17 cellular contexts compared by ENCODE assay signal in the genomic region with DNA sequence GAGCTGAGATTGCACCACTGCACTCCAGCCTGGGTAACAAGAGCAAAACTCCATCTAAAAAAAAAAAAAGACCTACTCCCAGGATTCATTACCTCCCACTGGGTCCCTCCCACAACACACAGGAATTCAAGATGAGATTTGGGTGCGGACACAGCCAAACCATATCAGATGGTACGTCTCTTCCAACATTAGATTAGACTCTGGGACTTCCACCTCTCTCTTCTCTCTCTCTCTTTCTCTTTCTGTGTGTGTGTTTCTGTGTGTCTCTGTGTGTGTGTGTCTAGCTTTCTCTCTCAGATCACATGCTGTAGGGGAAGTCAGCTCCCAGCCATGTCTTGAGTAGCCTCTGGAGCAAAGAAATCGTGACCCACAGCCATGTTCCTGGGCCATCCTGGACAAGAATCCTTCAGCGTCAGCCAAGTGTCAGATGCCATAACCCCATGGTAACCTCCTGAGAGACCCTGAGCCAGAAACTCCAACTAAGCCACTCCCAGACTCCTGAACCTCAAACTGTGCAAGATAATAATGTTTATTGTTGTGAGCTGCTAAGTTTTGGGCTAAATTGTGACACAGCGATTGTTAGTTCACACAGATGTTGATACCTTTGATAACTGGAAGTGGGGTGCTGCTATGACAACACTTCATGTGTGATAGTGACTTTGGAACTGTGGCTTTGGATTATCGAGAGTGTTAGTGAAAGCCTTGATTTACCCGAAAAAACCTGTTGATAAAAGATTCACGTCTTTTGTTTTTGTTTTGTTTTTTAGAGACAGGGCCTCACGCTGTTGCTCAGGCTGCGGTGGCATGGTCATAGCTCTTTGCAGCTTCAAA. TPM values are rescaled to one million over a fixed set of nuclear protein-coding genes. Genes with fewer than 3 reads are reported as not detected.
DNase-seq lines count a peak whose midpoint lies in the region; ATAC-seq and TF ChIP-seq lines count a peak whose summit lies in the region.
"Had no signal": no experiment of that assay in that cellular context is flagged by ENCODE, and none has a peak within 500 bp of the region (broad histone marks: within the 10 kb centered on the region; RNA-seq: fewer than 3 reads in every experiment).

No MANE protein-coding gene starts in this region.

- DNase-seq in OCI-M1 (lab: John Stamatoyannopoulos, UW) (peak; percentile 39), SK-N-MC (ENCODE audit: low read depth, low spot score) (no peak), type B pancreatic cell (ENCODE audit: extremely low spot score, unreplicated experiment) (no peak), anterior cingulate cortex (lab: John Stamatoyannopoulos, UW) (no peak), upper lobe of left lung (no peak)
- DNase-seq: ACHN, DMS79 treated with DMSO at 0.1 percent for 48 hours, KBM-7, MV-4-11, NCI-H1694 treated with DMSO at 0.1 percent for 48 hours, NCI-H2107, NCI-H2227 treated with DMSO at 0.1 percent for 48 hours, NCI-H510A treated with DMSO at 0.1 percent for 48 hours, NCI-H82, SJCRH30 had no signal

- no peak overlapping the region for H3K9ac ChIP-seq in SK-N-MC (ENCODE audit: insufficient read length)

- peak overlapping the region; percentile 19; the same call in 1 of the 2 replicates for H3K27ac ChIP-seq in SK-N-MC
- H3K27ac ChIP-seq in upper lobe of left lung: no peak overlapping the region
- H3K27ac ChIP-seq: SJCRH30 had no signal

- TF ChIP-seq POLR2A in upper lobe of left lung (IDR thresholded peaks at IDR 0.05): no peak

- H3K4me3 Mint-ChIP-seq in nephron: peak overlapping the region in 1 of 3 experiments; percentile 46
- peak overlapping the region; percentile 20 for H3K4me3 Mint-ChIP-seq in type B pancreatic cell

- H3K9me3 ChIP-seq in SK-N-MC (ENCODE audit: low read depth, low read length): no peaks in the 10 kb centered on the region
- no peaks in the 10 kb centered on the region for H3K9me3 ChIP-seq in upper lobe of left lung
- H3K9me3 ChIP-seq: SJCRH30 had no signal

- H3K36me3 ChIP-seq in SK-N-MC (ENCODE audit: insufficient read depth, low read length) (no peaks in the 10 kb centered on the region), upper lobe of left lung (no peaks in the 10 kb centered on the region)
- H3K36me3 ChIP-seq: SJCRH30 had no signal

- no peaks in the 10 kb centered on the region for H3K27me3 ChIP-seq in upper lobe of left lung
- H3K27me3 ChIP-seq: SJCRH30 had no signal

- WGBS in upper lobe of left lung, 2 donors: 80 to 82% methylated on average over 10 of the region's 10 CpGs

- H3K27me3 Mint-ChIP-seq in nephron (ENCODE audit: low read depth) (no peaks in the 10 kb centered on the region), type B pancreatic cell (peaks cover 17% of the 10 kb centered on the region)

- H3K4me1 ChIP-seq in upper lobe of left lung: peaks cover 0 to 8% (median 4%) of the 10 kb centered on the region in 4 donors
- H3K4me1 ChIP-seq: SJCRH30 had no signal

- no peaks in the 10 kb centered on the region for H3K9me3 Mint-ChIP-seq in nephron
- H3K9me3 Mint-ChIP-seq in type B pancreatic cell: no peaks in the 10 kb centered on the region

- TF ChIP-seq EP300 in upper lobe of left lung (IDR thresholded peaks at IDR 0.05): no peak

- ATAC-seq in upper lobe of left lung (ENCODE audit: low FRiP score in 2 of 2) (no peak), HG03571 (IDR thresholded peaks at IDR 0.05; ENCODE audit: unreplicated experiment) (no peak)

- H3K27ac Mint-ChIP-seq in nephron: peak overlapping the region; percentile 88 to 95 (median 94)
- H3K27ac Mint-ChIP-seq in type B pancreatic cell: peak overlapping the region; percentile 42

- H3K4me1 Mint-ChIP-seq in nephron: peaks cover 45% of the 10 kb centered on the region
- peaks cover 27% of the 10 kb centered on the region for H3K4me1 Mint-ChIP-seq in type B pancreatic cell (ENCODE audit: unreplicated experiment)

- TF ChIP-seq CTCF in nephron (IDR thresholded peaks at IDR 0.05; ENCODE audit: unreplicated experiment in 3 of 3): no peak
- no peak for TF ChIP-seq CTCF in type B pancreatic cell (conservative IDR thresholded peaks at IDR 0.05)
- no peak for TF ChIP-seq CTCF in upper lobe of left lung (IDR thresholded peaks at IDR 0.05)

- H3K4me3 ChIP-seq in SK-N-MC (no peak overlapping the region), upper lobe of left lung (no peak overlapping the region)
- H3K4me3 ChIP-seq: SJCRH30 had no signal

- no peaks in the 10 kb centered on the region for H3K36me3 Mint-ChIP-seq in nephron (ENCODE audit: low read depth)
- H3K36me3 Mint-ChIP-seq in type B pancreatic cell: no peaks in the 10 kb centered on the region

RNA-seq across cellular contexts. Expression of a gene that starts 4.1 kb away (rescaled TPM):
- 12.1 and 32.9 TPM in 2 replicates for total RNA-seq in type B pancreatic cell (ENCODE audit: low replicate concordance)
- total RNA-seq in upper lobe of left lung: 10 to 100 TPM in 2 of 6 donors, 1 to 10 TPM in 4; 8.0 to 19.1 (median 8.4) TPM
- total RNA-seq: SJCRH30 had no signal

RNA-seq across cellular contexts. Expression of a gene that starts 41.7 kb away (rescaled TPM):
- total RNA-seq in type B pancreatic cell (ENCODE audit: low replicate concordance): 132 and 199 TPM in 2 replicates
- 100 to 1,000 TPM in 4 of 6 donors, 10 to 100 TPM in 2; 48.5 to 128 (median 110) TPM for total RNA-seq in upper lobe of left lung
